In the genomic region with DNA sequence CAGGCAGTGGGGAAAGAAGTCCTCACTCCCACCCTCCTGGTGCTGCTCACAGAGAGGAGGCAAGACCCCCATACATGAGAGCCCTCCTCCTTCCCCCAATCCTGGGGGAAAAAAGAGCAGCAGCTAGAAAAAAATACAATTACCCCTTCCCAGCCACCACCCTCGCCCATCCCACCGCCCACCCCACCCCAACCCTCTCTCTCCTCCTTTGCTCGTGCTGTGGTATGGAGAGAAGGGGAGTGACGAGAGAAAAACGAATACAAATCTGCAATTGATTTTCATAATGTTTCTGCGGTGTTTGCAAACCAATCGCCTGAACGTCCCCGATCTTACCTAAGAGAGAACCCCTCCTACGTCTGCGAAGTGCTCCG, we compare ENCODE assay signal across 1 cellular context.
TF ChIP-seq lines count a peak whose summit lies in the region.

No MANE protein-coding gene starts in this region.

TF ChIP-seq in WTC11, 78 proteins besides CTCF, POLR2A, EP300 and RAD21 (continued from another document):
- no peak for TF ChIP-seq MXD4 (CRISPR knock-in tag; IDR thresholded peaks at IDR 0.05; ENCODE audit: borderline replicate concordance)
- no peak for TF ChIP-seq KAT7 (CRISPR knock-in tag; IDR thresholded peaks at IDR 0.05; ENCODE audit: borderline replicate concordance)
